25 cellular contexts compared by ENCODE assay signal in genomic region chr13:38897521-38897920, GRCh38.
"Had no signal": no experiment of that assay in that cellular context is flagged by ENCODE, and none has a peak within 500 bp of the region (broad histone marks: within the 10 kb centered on the region; RNA-seq: fewer than 3 reads in every experiment).

No MANE protein-coding gene starts in this region.

- H3K9me3 ChIP-seq: colonic mucosa, esophagus squamous epithelium, lower lobe of right lung, ovary, right lobe of liver, suprapubic skin, transverse colon, upper lobe of right lung, uterus had no signal

- H3K27me3 ChIP-seq: colonic mucosa, esophagus squamous epithelium, ovary, right lobe of liver, suprapubic skin, transverse colon, upper lobe of right lung, uterus had no signal

- H3K4me1 ChIP-seq: colonic mucosa, lower lobe of right lung, right lobe of liver, transverse colon, upper lobe of right lung, uterus had no signal

- FAIRE-seq: endothelial cell of umbilical vein, small intestine had no signal

- H3K36me3 ChIP-seq: colonic mucosa, esophagus squamous epithelium, lower lobe of right lung, ovary, right lobe of liver, suprapubic skin, transverse colon, upper lobe of right lung, uterus had no signal

- ATAC-seq: left colon; left ventricle myocardium superior; lower lobe of right lung; naive thymus-derived CD8-positive, alpha-beta T cell; right lobe of liver; stimulated activated naive CD8-positive, alpha-beta T cell treated with anti-CD3 and anti-CD28 coated beads, Interleukin-15, amount 100 ng/mL, for 72 hours; upper lobe of right lung had no signal

- H3K4me3 ChIP-seq: colonic mucosa, esophagus squamous epithelium, lower lobe of right lung, ovary, right lobe of liver, suprapubic skin, transverse colon, upper lobe of right lung, uterus had no signal

- DNase-seq: colonic mucosa; dermis blood vessel endothelial cell; effector memory CD4-positive, alpha-beta T cell; erythroblast; esophagus squamous epithelium; foreskin melanocyte; left colon; left ventricle myocardium superior; lower lobe of right lung; naive thymus-derived CD8-positive, alpha-beta T cell; nephron progenitor cell; nucleus accumbens; ovary; posterior cingulate gyrus; right lobe of liver; small intestine; stimulated activated CD4-positive, alpha-beta T cell treated with anti-CD3 and anti-CD28 coated beads, Interleukin-15, amount 100 ng/mL, for 24 hours; stimulated activated CD4-positive, alpha-beta T cell treated with anti-CD3 and anti-CD28 coated beads, Interleukin-2, amount 100 ng/mL, for 48 hours; stimulated activated naive CD4-positive, alpha-beta T cell; stimulated activated naive CD8-positive, alpha-beta T cell treated with anti-CD3 and anti-CD28 coated beads, Interleukin-15, amount 100 ng/mL, for 72 hours; transverse colon; upper lobe of right lung; uterus had no signal

- H3K27ac ChIP-seq: colonic mucosa, esophagus squamous epithelium, lower lobe of right lung, ovary, right lobe of liver, suprapubic skin, transverse colon, upper lobe of right lung, uterus had no signal
